In the genomic region with DNA sequence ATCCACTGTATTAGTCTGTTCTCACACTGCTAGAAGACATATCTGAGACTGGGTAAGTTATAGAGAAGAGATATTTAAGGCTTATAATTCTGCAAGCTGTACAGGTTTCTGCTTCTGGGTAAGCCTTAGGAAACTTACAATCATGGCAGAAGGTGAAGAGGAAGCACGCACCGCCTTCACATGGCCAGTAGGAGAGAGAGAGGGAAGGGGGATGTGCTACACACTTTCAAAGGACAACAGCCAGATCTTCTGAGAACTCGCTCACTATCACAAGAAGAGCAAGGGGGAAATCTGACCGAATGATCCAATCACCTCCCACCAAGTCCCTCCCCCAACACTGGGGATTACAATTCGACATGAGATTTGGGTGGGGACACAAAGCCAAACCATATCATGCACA, we compare ENCODE assay signal across 18 cellular contexts. TPM values are rescaled to one million over a fixed set of nuclear protein-coding genes. Genes with fewer than 3 reads are reported as not detected.
DNase-seq lines count a peak whose midpoint lies in the region; ATAC-seq, FAIRE-seq and TF ChIP-seq lines count a peak whose summit lies in the region.
"Had no signal": no experiment of that assay in that cellular context is flagged by ENCODE, and none has a peak within 500 bp of the region (broad histone marks: within the 10 kb centered on the region; RNA-seq: fewer than 3 reads in every experiment).

No MANE protein-coding gene starts in this region.

- no peak for TF ChIP-seq RAD21 in K562 (CRISPR knock-in tag; conservative IDR thresholded peaks at IDR 0.05 in 1 of 2, IDR thresholded peaks at IDR 0.05 in 1 of 2)

- no peak overlapping the region for H3K4me2 ChIP-seq in K562 (ENCODE audit: insufficient read depth, low read length)
- H3K4me2 ChIP-seq in keratinocyte (ENCODE audit: control insufficient read depth, extremely low read depth, insufficient read depth, low read depth, low read length): no peak overlapping the region

- no peak for TF ChIP-seq POLR2A in K562 (conservative IDR thresholded peaks at IDR 0.05)

- H3K9me1 ChIP-seq in K562 (ENCODE audit: control insufficient read depth, insufficient read depth, low read length) (no peaks in the 10 kb centered on the region), keratinocyte (ENCODE audit: control insufficient read depth, extremely low read depth, insufficient read depth, low read length) (no peaks in the 10 kb centered on the region)

- POLR2A ChIA-PET in K562 (lab: Yijun Ruan, JAX): no interaction called here

- no peak for TF ChIP-seq EP300 in K562 (IDR thresholded peaks at IDR 0.05; ENCODE audit: low read length)

- in situ Hi-C loops in K562 (cut with MboI): no loop called here

- H3K79me2 ChIP-seq in K562 (ENCODE audit: control insufficient read depth, insufficient read depth, low read length) (peaks cover 92% of the 10 kb centered on the region), keratinocyte (ENCODE audit: control insufficient read depth, insufficient read depth, low read length) (peaks cover 97% of the 10 kb centered on the region)

- DNase-seq in BE2C: no peak
- peak in 1 of 4 experiments; percentile 26 for DNase-seq in K562 (ENCODE audit: extremely low read depth in 1 of 4, low spot score in 3 of 4)
- no peak for DNase-seq in keratinocyte (ENCODE audit: low read depth, low spot score)
- no peak for DNase-seq in SIG-M5 (lab: John Stamatoyannopoulos, UW)
- no peak for DNase-seq in cardiac septum (ENCODE audit: low spot score)
- no peak for DNase-seq in UCSD-AML1 (lab: John Stamatoyannopoulos, UW; ENCODE audit: unreplicated experiment)
- DNase-seq: activated B cell treated with CpG ODN at 0.5 μM for 24 hours; activated effector memory CD4-positive, alpha-beta T cell treated with anti-CD3 and anti-CD28 coated beads, Interleukin-2, amount 50 U/mL, for 16 hours; midbrain; NCI-H1417; NCI-H526 treated with DMSO at 0.1 percent for 48 hours; nucleus accumbens; SHP77; upper lobe of right lung had no signal

- 83% methylated on average over 5 of the region's 5 CpGs for WGBS in K562 (ENCODE audit: insufficient coverage, low coverage, missing lambda C conversion rate)

- H3K9ac ChIP-seq in K562 (ENCODE audit: insufficient read depth in 1 of 2, low read depth in 2 of 2, low read length in 2 of 2): no peak overlapping the region
- H3K9ac ChIP-seq in keratinocyte (ENCODE audit: control insufficient read depth, extremely low read depth, insufficient read depth, low read length): no peak overlapping the region

- dilution Hi-C loops in keratinocyte (cut with MboI; ENCODE audit: extremely low pct_ligation_motif_present, low sequenced_read_pairs): no loop called here

- H3K27ac ChIP-seq in K562 (ENCODE audit: extremely low read depth, low read depth, low read length) (no peak overlapping the region), keratinocyte (ENCODE audit: control insufficient read depth, insufficient read depth, low read length) (no peak overlapping the region)
- H3K27ac ChIP-seq: right atrium auricular region, upper lobe of right lung had no signal

- no TSS peak for BruUV-seq in K562 (replicated peaks; lab: Mats Ljungman, UMichigan)

- FAIRE-seq in K562 (lab: Jason Lieb, UNC) (no peak), keratinocyte (lab: Jason Lieb, UNC) (no peak)
- FAIRE-seq: frontal cortex had no signal

- H3K4me1 ChIP-seq in BE2C: no peaks in the 10 kb centered on the region
- H3K4me1 ChIP-seq in K562 (replicated peaks in 1 of 2; ENCODE audit: control insufficient read depth in 2 of 2, insufficient read depth in 2 of 2, low read length in 2 of 2): peaks cover 0 to 5% of the 10 kb centered on the region in 2 experiments; a peak in 3 of 5 replicates
- no peaks in the 10 kb centered on the region for H3K4me1 ChIP-seq in keratinocyte (ENCODE audit: control insufficient read depth, extremely low read depth, insufficient read depth, low read length)

- H2AFZ ChIP-seq in K562 (ENCODE audit: low read depth, low read length): no peak overlapping the region
- no peak overlapping the region for H2AFZ ChIP-seq in keratinocyte (ENCODE audit: control insufficient read depth, low read length)

- no peaks in the 10 kb centered on the region for H3K36me3 ChIP-seq in BE2C
- no peaks in the 10 kb centered on the region for H3K36me3 ChIP-seq in K562 (ENCODE audit: control insufficient read depth, insufficient read depth, low read length)
- peaks cover 0 to 1% of the 10 kb centered on the region in 2 experiments for H3K36me3 ChIP-seq in keratinocyte (ENCODE audit: control insufficient read depth in 2 of 2, extremely low read depth in 1 of 2, insufficient read depth in 2 of 2, low read length in 2 of 2)
- H3K36me3 ChIP-seq: right atrium auricular region, upper lobe of right lung had no signal

- CTCF ChIA-PET in K562 (lab: Yijun Ruan, JAX; ENCODE audit: low intra/inter-chr PET ratio): no interaction called here

- H3K9me3 ChIP-seq in BE2C (no peaks in the 10 kb centered on the region), K562 (replicated peaks; ENCODE audit: control insufficient read depth, insufficient read depth, low read depth, low read length) (peaks cover 5% of the 10 kb centered on the region), keratinocyte (ENCODE audit: control insufficient read depth, low read depth, low read length) (no peaks in the 10 kb centered on the region)
- H3K9me3 ChIP-seq: right atrium auricular region, upper lobe of right lung had no signal

- peak; percentile 66 for ATAC-seq in K562
- ATAC-seq: left lobe of liver, upper lobe of right lung had no signal

- peak; percentile 37 for TF ChIP-seq CTCF in BE2C (IDR thresholded peaks at IDR 0.05; ENCODE audit: low read depth, low read length)
- peak; percentile 27; the same call in 1 of the 3 replicates for TF ChIP-seq CTCF in GM12872 (IDR thresholded peaks at IDR 0.05; ENCODE audit: insufficient read depth, low read depth, low read length)
- no peak for TF ChIP-seq CTCF in K562 (IDR thresholded peaks at IDR 0.05 in 2 of 3, conservative IDR thresholded peaks at IDR 0.05 in 1 of 3; ENCODE audit: insufficient read depth in 2 of 3, low read depth in 1 of 3, low read length in 3 of 3)
- peak in 2 of 3 experiments; percentile 13 to 25 for TF ChIP-seq CTCF in keratinocyte (optimal IDR thresholded peaks at IDR 0.05 in 1 of 3, IDR thresholded peaks at IDR 0.05 in 1 of 3, conservative IDR thresholded peaks at IDR 0.05 in 1 of 3; ENCODE audit: extremely low read depth in 1 of 3, insufficient read depth in 2 of 3, low read length in 3 of 3)

- H3K27me3 ChIP-seq in BE2C (no peaks in the 10 kb centered on the region), K562 (ENCODE audit: control insufficient read depth in 2 of 2, insufficient read depth in 2 of 2, low read length in 2 of 2) (no peaks in the 10 kb centered on the region), keratinocyte (ENCODE audit: control insufficient read depth, extremely low read depth, insufficient read depth, low read length) (no peaks in the 10 kb centered on the region)
- H3K27me3 ChIP-seq: right atrium auricular region, upper lobe of right lung had no signal

- H3K4me3 ChIP-seq in BE2C (ENCODE audit: low read depth, low read length) (no peak overlapping the region), K562 (no peak overlapping the region), keratinocyte (ENCODE audit: control insufficient read depth in 2 of 3, extremely low read depth in 1 of 3, insufficient read depth in 2 of 3, low read depth in 1 of 3, low read length in 3 of 3) (no peak overlapping the region)
- H3K4me3 ChIP-seq: right atrium auricular region, upper lobe of right lung had no signal

- H4K20me1 ChIP-seq in K562 (replicated peaks; ENCODE audit: control insufficient read depth, insufficient read depth, low read length) (peaks cover 3% of the 10 kb centered on the region; the same call in 1 of the 2 replicates), keratinocyte (ENCODE audit: control insufficient read depth, extremely low read depth, insufficient read depth, low read length) (peaks cover 5% of the 10 kb centered on the region)

- intact Hi-C loops in K562 (cut with micrococcal nuclease): no loop called here
- intact Hi-C loops in cardiac septum (cut with DNase I): no loop called here

TF ChIP-seq in K562, 482 proteins besides CTCF, POLR2A, EP300 and RAD21 (continues in another document):
- TF ChIP-seq E2F3 (CRISPR knock-in tag; IDR thresholded peaks at IDR 0.05): no peak

RNA-seq across cellular contexts. Expression of gene FRYL, which starts 13.0 kb away (rescaled TPM):
- polyA plus RNA-seq in BE2C (2012; ENCODE audit: insufficient read depth, insufficient read length, low read depth): 14.1 TPM
- total RNA-seq in K562 (2011; cell fraction: chromatin; rRNA removed; ENCODE audit: low replicate concordance): 54.3 and 216 TPM in 2 replicates
- total RNA-seq in K562 (2011; cell fraction: nucleolus; rRNA removed): 36.9 and 53.4 TPM in 2 replicates
- 66.0 and 97.4 TPM in 2 replicates for total RNA-seq in K562 (2011; cell fraction: nucleoplasm; rRNA removed)
- total RNA-seq in K562 (2014; rRNA removed) (15.9 and 31.6 TPM in 2 replicates), K562 (2014; rRNA removed; fragmentation: Illumina TruSeq; extraction: Trizol) (29.3 and 36.9 TPM in 2 replicates), K562 (2015; rRNA removed; fragmentation: Illumina TruSeq; extraction: Trizol) (31.7 and 34.9 TPM in 2 replicates), K562 (2021) (24.1 and 25.8 TPM in 2 replicates), cardiac septum (41.0 TPM)
- polyA plus RNA-seq in K562 (2011; rRNA removed) (16.0 and 21.7 TPM in 2 replicates), K562 (2014; fragmentation: Illumina TruSeq; extraction: Trizol) (11.4 and 13.2 TPM in 2 replicates), K562 (2014; fragmentation: Nextera tagmentation; extraction: Ambion mirVana) (1 to 10 TPM; 7.2 TPM), K562 (2014; rRNA removed) (9.3 and 11.5 TPM in 2 replicates), keratinocyte (29.4 to 40.4 TPM (median 29.6 TPM) in 3 replicates)
- polyA plus RNA-seq in K562 (2011; cell fraction: cytosol; rRNA removed): 4.9 and 8.5 TPM in 2 replicates
- polyA plus RNA-seq in K562 (2011; cell fraction: nucleus; rRNA removed): 24.7 and 39.0 TPM in 2 replicates
- polyA plus RNA-seq in K562 (2012): 10.3 and 14.0 TPM in 2 replicates
- 96.4 and 106 TPM in 2 replicates for polyA minus RNA-seq in K562 (2011; rRNA and poly(A)+ RNA removed)
- 18.9 and 26.7 TPM in 2 replicates for polyA minus RNA-seq in K562 (2011; cell fraction: cytosol; rRNA and poly(A)+ RNA removed)
- 125 and 183 TPM in 2 replicates for polyA minus RNA-seq in K562 (2011; cell fraction: nucleus; rRNA and poly(A)+ RNA removed)
- 19.6 TPM for polyA plus RNA-seq in keratinocyte (2011; ENCODE audit: low read depth)
- polyA plus RNA-seq in keratinocyte (2011; cell fraction: cytosol; rRNA removed): 9.5 and 20.3 TPM in 2 replicates
- 48.6 and 66.2 TPM in 2 replicates for polyA plus RNA-seq in keratinocyte (2011; cell fraction: nucleus; rRNA removed)
- 20.9 and 29.6 TPM in 2 replicates for polyA plus RNA-seq in keratinocyte (2012; ENCODE audit: low replicate concordance)
- 39.1 to 166 TPM (median 101 TPM) in 3 replicates for polyA minus RNA-seq in keratinocyte
- polyA minus RNA-seq in keratinocyte (2011; cell fraction: cytosol; rRNA and poly(A)+ RNA removed): 45.7 TPM
- polyA minus RNA-seq in keratinocyte (2011; cell fraction: nucleus; rRNA and poly(A)+ RNA removed): 195 and 330 TPM in 2 replicates

Comparison
In these comparisons a context has a peak if more than half of its experiments do, and no peak if none do; other contexts are left out.
1. CTCF ChIP-seq: peak in BE2C (single experiment), GM12872 (single experiment) and keratinocyte (2 of 3); none in K562 (0 of 3).